15 cellular contexts compared by ENCODE assay signal in the genomic region with DNA sequence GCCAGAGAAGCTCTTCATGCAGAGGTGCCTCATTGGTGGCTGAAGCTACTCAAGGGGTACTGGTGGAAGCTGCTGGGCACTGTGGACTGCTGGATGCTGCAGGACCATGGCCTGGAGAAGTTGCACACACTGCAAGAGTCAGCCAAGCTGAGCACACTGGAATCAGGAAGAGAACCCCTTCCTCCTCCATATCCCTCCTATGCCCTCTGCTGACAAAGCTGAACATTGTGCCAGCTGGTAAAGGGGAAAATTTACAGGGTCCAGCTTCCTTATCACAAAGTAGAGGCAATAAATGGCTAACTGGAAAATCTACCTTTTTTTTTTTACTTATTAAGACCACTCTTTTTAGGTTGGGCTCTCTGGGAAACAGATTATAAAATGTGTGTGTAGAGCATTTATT. TPM values are rescaled to one million over a fixed set of nuclear protein-coding genes. Genes with fewer than 3 reads are reported as not detected.
DNase-seq lines count a peak whose midpoint lies in the region; ATAC-seq, FAIRE-seq and TF ChIP-seq lines count a peak whose summit lies in the region.
"Had no signal": no experiment of that assay in that cellular context is flagged by ENCODE, and none has a peak within 500 bp of the region (broad histone marks: within the 10 kb centered on the region; RNA-seq: fewer than 3 reads in every experiment).

No MANE protein-coding gene starts in this region.

- TF ChIP-seq CTCF in A673 (conservative IDR thresholded peaks at IDR 0.05; ENCODE audit: low read depth, low read length) (peak; percentile 62), DND-41 (IDR thresholded peaks at IDR 0.05; ENCODE audit: borderline replicate concordance, extremely low read depth, low read length, poor library complexity, severe bottlenecking) (peak; percentile 42), chondrocyte (IDR thresholded peaks at IDR 0.05) (peak; percentile 44)

- peaks cover under 1% of the 10 kb centered on the region for H3K4me1 ChIP-seq in A673 (ENCODE audit: insufficient read depth, low read length, poor library complexity, severe bottlenecking)
- H3K4me1 ChIP-seq in DND-41 (ENCODE audit: insufficient read depth, low read length) = no peaks in the 10 kb centered on the region

- CTCF ChIA-PET in A673 (lab: Charles Lee) = interaction anchor here (0.5 to 2.1 kb wide), 6 partner anchors 16 to 86 kb away, joined by 3 to 26 read pairs (median 4); partner anchors contain the start of genes JKAMP and L3HYPDH

- H3K36me3 Mint-ChIP-seq in chondrocyte (ENCODE audit: low read depth) = no peaks in the 10 kb centered on the region
- no peaks in the 10 kb centered on the region for H3K36me3 Mint-ChIP-seq in activated naive CD8-positive, alpha-beta T cell treated with anti-CD3 and anti-CD28 coated beads for 36 hours
- no peaks in the 10 kb centered on the region for H3K36me3 Mint-ChIP-seq in activated CD4-positive, alpha-beta T cell treated with anti-CD3 and anti-CD28 coated beads, Interleukin-2, amount 10 ng/mL, durations not matched to agents 24 days and 14 days (ENCODE audit: low read depth)
- H3K36me3 Mint-ChIP-seq: activated naive CD8-positive, alpha-beta T cell treated with anti-CD3 and anti-CD28 coated beads, Interleukin-2, amount 10 ng/mL, durations not matched to agents 7 days and 5 days; CD8-positive, alpha-beta memory T cell; stimulated activated memory B cell treated with anti-CD40 and anti-IgM and Interleukin-4, amounts not matched to agents 10 μg/mL and 1 μg/mL and 100 μg/mL, for 72 hours had no signal

- H3K4me3 Mint-ChIP-seq in chondrocyte (ENCODE audit: unreplicated experiment) = no peak overlapping the region
- H3K4me3 Mint-ChIP-seq in activated naive CD8-positive, alpha-beta T cell treated with anti-CD3 and anti-CD28 coated beads for 36 hours = no peak overlapping the region
- H3K4me3 Mint-ChIP-seq in activated CD4-positive, alpha-beta T cell treated with anti-CD3 and anti-CD28 coated beads, Interleukin-2, amount 10 ng/mL, durations not matched to agents 24 days and 14 days = no peak overlapping the region
- H3K4me3 Mint-ChIP-seq: activated CD4-positive, alpha-beta memory T cell treated with anti-CD3 and anti-CD28 coated beads, Interleukin-2, amount 10 ng/mL, durations not matched to agents 7 days and 5 days; activated naive CD8-positive, alpha-beta T cell treated with anti-CD3 and anti-CD28 coated beads, Interleukin-2, amount 10 ng/mL, durations not matched to agents 7 days and 5 days; CD8-positive, alpha-beta memory T cell; stimulated activated memory B cell treated with anti-CD40 and anti-IgM and Interleukin-4, amounts not matched to agents 10 μg/mL and 1 μg/mL and 100 μg/mL, for 72 hours had no signal

- POLR2A ChIA-PET in A673 (lab: Charles Lee; ENCODE audit: low non-redundant PET) = no interaction called here

- peaks cover 9% of the 10 kb centered on the region for H3K4me1 Mint-ChIP-seq in chondrocyte (ENCODE audit: low read depth)
- no peaks in the 10 kb centered on the region for H3K4me1 Mint-ChIP-seq in activated naive CD8-positive, alpha-beta T cell treated with anti-CD3 and anti-CD28 coated beads for 36 hours
- H3K4me1 Mint-ChIP-seq in activated CD4-positive, alpha-beta T cell treated with anti-CD3 and anti-CD28 coated beads, Interleukin-2, amount 10 ng/mL, durations not matched to agents 24 days and 14 days = no peaks in the 10 kb centered on the region
- H3K4me1 Mint-ChIP-seq: activated CD4-positive, alpha-beta memory T cell treated with anti-CD3 and anti-CD28 coated beads, Interleukin-2, amount 10 ng/mL, durations not matched to agents 7 days and 5 days; activated naive CD8-positive, alpha-beta T cell treated with anti-CD3 and anti-CD28 coated beads, Interleukin-2, amount 10 ng/mL, durations not matched to agents 7 days and 5 days; CD8-positive, alpha-beta memory T cell; stimulated activated memory B cell treated with anti-CD40 and anti-IgM and Interleukin-4, amounts not matched to agents 10 μg/mL and 1 μg/mL and 100 μg/mL, for 72 hours had no signal

- H3K27me3 ChIP-seq in A673 (replicated peaks; ENCODE audit: insufficient read depth, low read depth, low read length, poor library complexity) = no peaks in the 10 kb centered on the region
- H3K27me3 ChIP-seq in DND-41 (ENCODE audit: insufficient read depth, low read length, poor library complexity) = peaks cover 6% of the 10 kb centered on the region

- no peak for ATAC-seq in DND-41 (ENCODE audit: insufficient read depth, low read depth)
- ATAC-seq: stimulated activated memory B cell treated with anti-CD40 and anti-IgM and Interleukin-4, amounts not matched to agents 10 μg/mL and 1 μg/mL and 100 μg/mL, for 72 hours had no signal

- H3K4me3 ChIP-seq in A673 (ENCODE audit: low read depth, low read length, poor library complexity, severe bottlenecking) = no peak overlapping the region
- H3K4me3 ChIP-seq in DND-41 (ENCODE audit: low read depth in 1 of 2, low read length in 2 of 2) = no peak overlapping the region
- H3K4me3 ChIP-seq: SK-N-MC had no signal

- H3K9me3 ChIP-seq in A673 (ENCODE audit: low read depth, low read length, poor library complexity, severe bottlenecking) = no peaks in the 10 kb centered on the region
- no peaks in the 10 kb centered on the region for H3K9me3 ChIP-seq in DND-41 (ENCODE audit: insufficient read depth, low read length, severe bottlenecking)

- TF ChIP-seq POLR2A in GM12891 (IDR thresholded peaks at IDR 0.05; ENCODE audit: low read depth, low read length) = no peak

- no peaks in the 10 kb centered on the region for H3K79me2 ChIP-seq in DND-41 (ENCODE audit: insufficient read depth, low read length)

- H3K27ac Mint-ChIP-seq in chondrocyte (ENCODE audit: unreplicated experiment) = no peak overlapping the region
- H3K27ac Mint-ChIP-seq in activated naive CD8-positive, alpha-beta T cell treated with anti-CD3 and anti-CD28 coated beads for 36 hours = no peak overlapping the region
- H3K27ac Mint-ChIP-seq in activated CD4-positive, alpha-beta T cell treated with anti-CD3 and anti-CD28 coated beads, Interleukin-2, amount 10 ng/mL, durations not matched to agents 24 days and 14 days = no peak overlapping the region
- H3K27ac Mint-ChIP-seq: activated CD4-positive, alpha-beta memory T cell treated with anti-CD3 and anti-CD28 coated beads, Interleukin-2, amount 10 ng/mL, durations not matched to agents 7 days and 5 days; activated naive CD8-positive, alpha-beta T cell treated with anti-CD3 and anti-CD28 coated beads, Interleukin-2, amount 10 ng/mL, durations not matched to agents 7 days and 5 days; CD8-positive, alpha-beta memory T cell; stimulated activated memory B cell treated with anti-CD40 and anti-IgM and Interleukin-4, amounts not matched to agents 10 μg/mL and 1 μg/mL and 100 μg/mL, for 72 hours had no signal

- H3K27ac ChIP-seq in A673 (ENCODE audit: low read depth, low read length, poor library complexity, severe bottlenecking) (no peak overlapping the region), DND-41 (ENCODE audit: low read length) (no peak overlapping the region)
- H3K27ac ChIP-seq: epithelial cell of prostate, SK-N-MC had no signal

- no peak for FAIRE-seq in GM12891 (lab: Jason Lieb, UNC)

- H2AFZ ChIP-seq in DND-41 (ENCODE audit: low read depth, low read length) = no peak overlapping the region

- DNase-seq in A673 (ENCODE audit: low spot score) (peak; percentile 56), DND-41 (no peak), NCI-H226 (peak; percentile 19), chondrocyte (ENCODE audit: low spot score) (no peak), C1 segment of cervical spinal cord (lab: John Stamatoyannopoulos, UW) (no peak), GM12891 (ENCODE audit: insufficient read length, low spot score) (no peak)
- no peak for DNase-seq in activated naive CD8-positive, alpha-beta T cell treated with anti-CD3 and anti-CD28 coated beads for 36 hours
- no peak for DNase-seq in activated CD4-positive, alpha-beta T cell treated with anti-CD3 and anti-CD28 coated beads, Interleukin-2, amount 10 ng/mL, durations not matched to agents 24 days and 14 days
- DNase-seq: activated CD4-positive, alpha-beta memory T cell treated with anti-CD3 and anti-CD28 coated beads, Interleukin-2, amount 10 ng/mL, durations not matched to agents 7 days and 5 days; activated naive CD8-positive, alpha-beta T cell treated with anti-CD3 and anti-CD28 coated beads, Interleukin-2, amount 10 ng/mL, durations not matched to agents 7 days and 5 days; CD8-positive, alpha-beta memory T cell; NCI-H2029 had no signal

- H3K9ac ChIP-seq in DND-41 (ENCODE audit: low read depth, low read length) = no peak overlapping the region

- no peak overlapping the region for H3K4me2 ChIP-seq in DND-41 (ENCODE audit: insufficient read depth, low read length)

- peaks cover 4% of the 10 kb centered on the region for H3K9me3 Mint-ChIP-seq in chondrocyte (ENCODE audit: low read depth)
- no peaks in the 10 kb centered on the region for H3K9me3 Mint-ChIP-seq in activated naive CD8-positive, alpha-beta T cell treated with anti-CD3 and anti-CD28 coated beads for 36 hours
- H3K9me3 Mint-ChIP-seq in activated CD4-positive, alpha-beta T cell treated with anti-CD3 and anti-CD28 coated beads, Interleukin-2, amount 10 ng/mL, durations not matched to agents 24 days and 14 days = no peaks in the 10 kb centered on the region
- H3K9me3 Mint-ChIP-seq: activated CD4-positive, alpha-beta memory T cell treated with anti-CD3 and anti-CD28 coated beads, Interleukin-2, amount 10 ng/mL, durations not matched to agents 7 days and 5 days; activated naive CD8-positive, alpha-beta T cell treated with anti-CD3 and anti-CD28 coated beads, Interleukin-2, amount 10 ng/mL, durations not matched to agents 7 days and 5 days; CD8-positive, alpha-beta memory T cell; stimulated activated memory B cell treated with anti-CD40 and anti-IgM and Interleukin-4, amounts not matched to agents 10 μg/mL and 1 μg/mL and 100 μg/mL, for 72 hours had no signal

- no peaks in the 10 kb centered on the region for H4K20me1 ChIP-seq in DND-41 (ENCODE audit: insufficient read depth, low read length)

- intact Hi-C loops in A673 (cut with micrococcal nuclease; ENCODE audit: unreplicated experiment) = loop anchor here (2.0 to 10.0 kb wide), 2 partner anchors 57 to 445 kb away; no protein-coding TSS in a partner anchor
- intact Hi-C loops in activated CD4-positive, alpha-beta T cell treated with anti-CD3 and anti-CD28 coated beads, Interleukin-2, amount 10 ng/mL, durations not matched to agents 24 days and 14 days (cut with micrococcal nuclease) = no loop called here

- H3K27me3 Mint-ChIP-seq in chondrocyte (ENCODE audit: low read depth) = peaks cover 40% of the 10 kb centered on the region
- H3K27me3 Mint-ChIP-seq in activated naive CD8-positive, alpha-beta T cell treated with anti-CD3 and anti-CD28 coated beads for 36 hours = peaks cover 20% of the 10 kb centered on the region
- peaks cover 39% of the 10 kb centered on the region for H3K27me3 Mint-ChIP-seq in activated CD4-positive, alpha-beta T cell treated with anti-CD3 and anti-CD28 coated beads, Interleukin-2, amount 10 ng/mL, durations not matched to agents 24 days and 14 days

- BruUV-seq in A673 (replicated peaks; lab: Mats Ljungman, UMichigan) = no TSS peak

- no peaks in the 10 kb centered on the region for H3K36me3 ChIP-seq in A673 (ENCODE audit: insufficient read depth, low read length, poor library complexity, severe bottlenecking)
- H3K36me3 ChIP-seq in DND-41 (ENCODE audit: insufficient read depth, low read length) = no peaks in the 10 kb centered on the region

RNA-seq across cellular contexts. Expression of gene CCDC175, which starts 6.5 kb away (rescaled TPM):
- total RNA-seq in A673 (2021) (0.47 TPM in 1 of 2 replicates, not detected in the other), chondrocyte (not detected in 3 replicates)
- total RNA-seq in activated naive CD8-positive, alpha-beta T cell treated with anti-CD3 and anti-CD28 coated beads for 36 hours = not detected
- total RNA-seq in activated CD4-positive, alpha-beta T cell treated with anti-CD3 and anti-CD28 coated beads, Interleukin-2, amount 10 ng/mL, durations not matched to agents 24 days and 14 days = not detected in 2 replicates
- not detected for polyA plus RNA-seq in GM12891 (2012; ENCODE audit: low read depth, missing spikeins)
- total RNA-seq: activated CD4-positive, alpha-beta memory T cell treated with anti-CD3 and anti-CD28 coated beads, Interleukin-2, amount 10 ng/mL, durations not matched to agents 7 days and 5 days; activated naive CD8-positive, alpha-beta T cell treated with anti-CD3 and anti-CD28 coated beads, Interleukin-2, amount 10 ng/mL, durations not matched to agents 7 days and 5 days; CD8-positive, alpha-beta memory T cell had no signal
- polyA plus RNA-seq: CD8-positive, alpha-beta memory T cell had no signal

Comparison
In these comparisons a context has a peak if more than half of its experiments do, and no peak if none do; other contexts are left out.
1. DNase-seq: peak in A673 (single experiment) and NCI-H226 (single experiment); none in DND-41 (single experiment), chondrocyte (single experiment), activated naive CD8-positive, alpha-beta T cell treated with anti-CD3 and anti-CD28 coated beads for 36 hours (single experiment), C1 segment of cervical spinal cord (0 of 14), activated CD4-positive, alpha-beta T cell treated with anti-CD3 and anti-CD28 coated beads, Interleukin-2, amount 10 ng/mL, durations not matched to agents 24 days and 14 days (single experiment) and GM12891 (single experiment).
2. Peak in every context shown above with its lines, with median percentiles within 50 percentile points of each other: CTCF ChIP-seq.